ENCODE assay signal across 8 cellular contexts in genomic region chr1:18581420-18581880, GRCh38. TPM values are rescaled to one million over a fixed set of nuclear protein-coding genes. Genes with fewer than 3 reads are reported as not detected.
A peak's percentile ranks its signal among the peaks of the same experiment; 100 is the strongest.
DNase-seq lines count a peak whose midpoint lies in the region; ATAC-seq, FAIRE-seq and TF ChIP-seq lines count a peak whose summit lies in the region.

No MANE protein-coding gene starts in this region.

- H2AFZ ChIP-seq in OCI-LY1 (ENCODE audit: low read length) = no peak overlapping the region
- H2AFZ ChIP-seq in GM12878 (ENCODE audit: control insufficient read depth, low read depth, low read length) = no peak overlapping the region

- H3K27me3 ChIP-seq in OCI-LY1 (ENCODE audit: insufficient read depth, low read length) (0 out of 2 replicates have a peak, but pooled peaks cover 3% of the 10 kb centered on the region), GM12878 (replicated peaks in 1 of 2; ENCODE audit: control insufficient read depth in 2 of 2, insufficient read depth in 2 of 2, low read length in 1 of 2) (no peaks in the 10 kb centered on the region)

- H3K9me3 ChIP-seq in OCI-LY1 (ENCODE audit: low read length) (no peaks in the 10 kb centered on the region), GM12878 (replicated peaks; ENCODE audit: control insufficient read depth, insufficient read depth, low read length) (no peaks in the 10 kb centered on the region), mucosa of descending colon (no peaks in the 10 kb centered on the region)

- POLR2A ChIA-PET in GM12878 (lab: Charles Lee) = no interaction called here

- H3K9ac ChIP-seq in OCI-LY1 (ENCODE audit: low read length) (no peak overlapping the region), GM12878 (ENCODE audit: control insufficient read depth, insufficient read depth, low read length) (no peak overlapping the region)

- 15% methylated on average over 17 of the region's 17 CpGs for WGBS in GM12878 (ENCODE audit: insufficient coverage, insufficient replicate concordance, low lambda C conversion rate, missing lambda C conversion rate)

- in situ Hi-C loops in GM12878 (cut with MboI) = no loop called here

- intact Hi-C loops in GM12878 (cut with micrococcal nuclease; ENCODE audit: unreplicated experiment) = loop anchor here (10.0 kb wide), 1 partner anchor 917 kb away; no protein-coding TSS in a partner anchor
- intact Hi-C loops in mucosa of descending colon (cut with DNase I, micrococcal nuclease) = no loop called here

- RAD21 ChIA-PET in GM12878 (lab: Charles Lee; ENCODE audit: unreplicated experiment) = interaction anchor here (0.8 to 1.4 kb wide), 2 partner anchors 25 to 920 kb away, joined by 3 to 7 read pairs; no protein-coding TSS in a partner anchor

- DNase-seq in 8988T (peak; percentile 50), ELR (ENCODE audit: low read depth) (peak; percentile 33), GM12878 (ENCODE audit: low read depth, low spot score) (no peak), mucosa of descending colon (peak in 2 of 3 donors; percentile 58 to 60), inferior parietal cortex (ENCODE audit: extremely low spot score) (no peak), SHP77 (lab: John Stamatoyannopoulos, UW) (no peak), amniotic stem cell (lab: John Stamatoyannopoulos, UW) (no peak)

- no peak for TF ChIP-seq EP300 in GM12878 (IDR thresholded peaks at IDR 0.05; ENCODE audit: borderline replicate concordance in 1 of 2, control insufficient read depth in 1 of 2, low read depth in 2 of 2, low read length in 2 of 2)

- H4K20me1 ChIP-seq in OCI-LY1 (ENCODE audit: insufficient read depth, low read length) (no peaks in the 10 kb centered on the region), GM12878 (ENCODE audit: control insufficient read depth, insufficient read depth) (no peaks in the 10 kb centered on the region)

- CTCF ChIA-PET in GM12878 (lab: Yijun Ruan, JAX) = interaction anchor here (0.6 to 2.2 kb wide), 22 partner anchors 9 to 1392 kb away, joined by 3 to 27 read pairs (median 4); no protein-coding TSS in a partner anchor

- H3K4me1 ChIP-seq in OCI-LY1 (ENCODE audit: insufficient read depth, low read length, severe bottlenecking) = no peaks in the 10 kb centered on the region
- no peaks in the 10 kb centered on the region for H3K4me1 ChIP-seq in GM12878 (ENCODE audit: control insufficient read depth, insufficient read depth, low read length)
- H3K4me1 ChIP-seq in mucosa of descending colon (ENCODE audit: low read depth) = no peaks in the 10 kb centered on the region

- no TSS peak for BruUV-seq in GM12878 (replicated peaks; lab: Mats Ljungman, UMichigan)

- no peaks in the 10 kb centered on the region for H3K9me2 ChIP-seq in OCI-LY1 (ENCODE audit: low read depth, low read length)

- SMC1A ChIA-PET in GM12878 (lab: Charles Lee; ENCODE audit: uncharacterized antibody, unreplicated experiment) = interaction anchor here (1.0 to 1.4 kb wide), 3 partner anchors 9 to 279 kb away, joined by 3 to 7 read pairs (median 3); no protein-coding TSS in a partner anchor

- TF ChIP-seq CTCF in OCI-LY1 (IDR thresholded peaks at IDR 0.05; ENCODE audit: low read length) = peak; percentile 74
- peak; percentile 74 to 92 (median 81) for TF ChIP-seq CTCF in GM12878 (IDR thresholded peaks at IDR 0.05 in 2 of 3, conservative IDR thresholded peaks at IDR 0.05 in 1 of 3; ENCODE audit: control insufficient read depth in 2 of 3, extremely low read depth in 1 of 3, insufficient read depth in 1 of 3, low read depth in 3 of 3, low read length in 3 of 3)
- peak; percentile 43 for TF ChIP-seq CTCF in mucosa of descending colon (IDR thresholded peaks at IDR 0.05)

- no peaks in the 10 kb centered on the region for H3F3A ChIP-seq in OCI-LY1 (ENCODE audit: insufficient read depth, low read length)

- no peak overlapping the region for H3K4me2 ChIP-seq in OCI-LY1 (ENCODE audit: low read length)
- H3K4me2 ChIP-seq in GM12878 (ENCODE audit: control insufficient read depth, insufficient read depth) = no peak overlapping the region

- TF ChIP-seq POLR2A in GM12878 (IDR thresholded peaks at IDR 0.05; ENCODE audit: low read depth, low read length) = no peak

- peak; percentile 23 for FAIRE-seq in GM12878 (lab: Jason Lieb, UNC)

- H3K36me3 ChIP-seq in OCI-LY1 (ENCODE audit: insufficient read depth, low read length) (no peaks in the 10 kb centered on the region), GM12878 (ENCODE audit: control insufficient read depth in 2 of 2, insufficient read depth in 2 of 2, low read length in 1 of 2) (no peaks in the 10 kb centered on the region), mucosa of descending colon (ENCODE audit: low read depth) (no peaks in the 10 kb centered on the region)

- H3K79me2 ChIP-seq in OCI-LY1 (ENCODE audit: insufficient read depth, low read length) (no peaks in the 10 kb centered on the region), GM12878 (ENCODE audit: control insufficient read depth, insufficient read depth, low read length) (no peaks in the 10 kb centered on the region)

- ATAC-seq in GM12878 (peak; percentile 87), mucosa of descending colon (peak; percentile 81)

- TF ChIP-seq RAD21 in GM12878 (IDR thresholded peaks at IDR 0.05; ENCODE audit: insufficient read depth, low read depth, low read length) = peak; percentile 75

- no peak overlapping the region for H3K4me3 ChIP-seq in OCI-LY1 (ENCODE audit: low read depth, low read length, poor library complexity, severe bottlenecking)
- H3K4me3 ChIP-seq in GM12878 = no peak overlapping the region
- no peak overlapping the region for H3K4me3 ChIP-seq in mucosa of descending colon

- H3K27ac ChIP-seq in OCI-LY1 (ENCODE audit: low read depth, low read length, poor library complexity, severe bottlenecking) (no peak overlapping the region), GM12878 (ENCODE audit: control insufficient read depth, insufficient read depth) (no peak overlapping the region)

TF ChIP-seq in GM12878, 131 proteins besides CTCF, POLR2A, EP300 and RAD21:
- peak; percentile 57 for TF ChIP-seq SMC3 (IDR thresholded peaks at IDR 0.05; ENCODE audit: borderline replicate concordance, low read length)
- 0 out of 2 replicates have a peak, but pooled peaks have one; percentile 34 for TF ChIP-seq TCF12 (IDR thresholded peaks at IDR 0.05; ENCODE audit: low read depth, low read length)
- TF ChIP-seq E2F4 (IDR thresholded peaks at IDR 0.05; ENCODE audit: low read depth, low read length) = no peak

RNA-seq across cellular contexts. Expression of gene PAX7, which starts 49.2 kb away (rescaled TPM):
- total RNA-seq in GM12878 (2013; cell fraction: nucleolus; rRNA removed) = not detected in 2 replicates
- total RNA-seq in GM12878 (2014; rRNA removed) = not detected in 2 replicates
- not detected in 2 replicates for total RNA-seq in GM12878 (2014; rRNA removed; fragmentation: Illumina TruSeq; extraction: Trizol)
- total RNA-seq in GM12878 (2021) = not detected in 2 replicates
- polyA plus RNA-seq in GM12878 (2011; ENCODE audit: low read depth) = not detected
- not detected in 2 replicates for polyA plus RNA-seq in GM12878 (2011; rRNA removed)
- polyA plus RNA-seq in GM12878 (2011; cell fraction: cytosol; rRNA removed) = not detected in 2 replicates
- not detected in 2 replicates for polyA plus RNA-seq in GM12878 (2011; cell fraction: nucleus; rRNA removed)
- not detected in 2 replicates for polyA plus RNA-seq in GM12878 (2012)
- not detected in 2 replicates for polyA plus RNA-seq in GM12878 (2014; fragmentation: Illumina TruSeq; extraction: Trizol)
- polyA plus RNA-seq in GM12878 (2014; fragmentation: Nextera tagmentation; extraction: Ambion mirVana) = not detected
- not detected in 2 replicates for polyA plus RNA-seq in GM12878 (2014; rRNA removed)
- not detected for polyA plus RNA-seq in GM12878 (2016; fragmentation: Nextera tagmentation; extraction: Ambion mirVana)
- polyA minus RNA-seq in GM12878 (2011; rRNA and poly(A)+ RNA removed) = not detected in 2 replicates
- not detected in 2 replicates for polyA minus RNA-seq in GM12878 (2011; cell fraction: cytosol; rRNA and poly(A)+ RNA removed)
- not detected in 2 replicates for polyA minus RNA-seq in GM12878 (2011; cell fraction: nucleus; rRNA and poly(A)+ RNA removed)
- not detected for total RNA-seq in mucosa of descending colon

Comparison
In these comparisons a context has a peak if more than half of its experiments do, and no peak if none do; other contexts are left out.
1. DNase-seq: peak in 8988T (single experiment), ELR (single experiment) and mucosa of descending colon (2 of 3); none in GM12878 (single experiment), inferior parietal cortex (single experiment), SHP77 (0 of 2) and amniotic stem cell (single experiment).
2. Peak in every context shown above with its lines, with median percentiles within 50 percentile points of each other: CTCF ChIP-seq.